In genomic region chr19:38699027-38699346, GRCh38 we compare ENCODE assay signal across 10 cellular contexts. TPM values are rescaled to one million over a fixed set of nuclear protein-coding genes. Genes with fewer than 3 reads are reported as not detected.
A peak's percentile ranks its signal among the peaks of the same experiment; 100 is the strongest.
DNase-seq lines count a peak whose midpoint lies in the region; ATAC-seq, FAIRE-seq and TF ChIP-seq lines count a peak whose summit lies in the region.
"Had no signal": no experiment of that assay in that cellular context is flagged by ENCODE, and none has a peak within 500 bp of the region (broad histone marks: within the 10 kb centered on the region; RNA-seq: fewer than 3 reads in every experiment).

No MANE protein-coding gene starts in this region.

- SMC1A ChIA-PET in GM12878 (lab: Charles Lee; ENCODE audit: uncharacterized antibody, unreplicated experiment): no interaction called here

- H3K4me1 ChIP-seq in GM12878 (ENCODE audit: control insufficient read depth, insufficient read depth, low read length) (peaks cover 34% of the 10 kb centered on the region), lower lobe of right lung (peaks cover 83% of the 10 kb centered on the region), thoracic aorta (ENCODE audit: control insufficient read depth in 1 of 2, low read depth in 2 of 2) (peaks cover 72 to 94% of the 10 kb centered on the region in 2 donors)

- 54% methylated on average over 7 of the region's 7 CpGs for WGBS in GM12878 (ENCODE audit: insufficient coverage, insufficient replicate concordance, low lambda C conversion rate, missing lambda C conversion rate)

- ATAC-seq in GM12878 (peak; percentile 63), lower lobe of right lung (no peak), thoracic aorta (ENCODE audit: insufficient number of reproducible peaks, low FRiP score, low read depth) (no peak), HG02885 (IDR thresholded peaks at IDR 0.05; ENCODE audit: poor library complexity, unreplicated experiment) (no peak)

- H3K27me3 ChIP-seq in GM12878 (replicated peaks in 1 of 2; ENCODE audit: control insufficient read depth in 2 of 2, insufficient read depth in 2 of 2, low read length in 1 of 2) (no peaks in the 10 kb centered on the region), lower lobe of right lung (ENCODE audit: low read depth) (no peaks in the 10 kb centered on the region), thoracic aorta (replicated peaks; ENCODE audit: insufficient read depth) (no peaks in the 10 kb centered on the region)

- BruUV-seq in GM12878 (replicated peaks; lab: Mats Ljungman, UMichigan): no TSS peak

- no peak overlapping the region for H3K4me2 ChIP-seq in GM12878 (ENCODE audit: control insufficient read depth, insufficient read depth)

- RAD21 ChIA-PET in GM12878 (lab: Charles Lee; ENCODE audit: unreplicated experiment): no interaction called here

- no peak overlapping the region for H3K27ac ChIP-seq in GM12878 (ENCODE audit: control insufficient read depth, insufficient read depth)
- peak overlapping the region; percentile 53 for H3K27ac ChIP-seq in lower lobe of right lung
- peak overlapping the region; percentile 97 to 100 for H3K27ac ChIP-seq in thoracic aorta
- H3K27ac ChIP-seq: WERI-Rb-1 had no signal

- H3K79me2 ChIP-seq in GM12878 (ENCODE audit: control insufficient read depth, insufficient read depth, low read length): peaks cover 25% of the 10 kb centered on the region

- peak; percentile 35 for DNase-seq in activated naive CD4-positive, alpha-beta T cell treated with Interleukin-2 at 50 U/mL for 16 hours
- DNase-seq in activated naive CD4-positive, alpha-beta T cell (lab: John Stamatoyannopoulos, UW): no peak
- no peak for DNase-seq in GM12878 (ENCODE audit: low read depth, low spot score)
- DNase-seq in lower lobe of right lung: no peak
- DNase-seq in thoracic aorta (ENCODE audit: low spot score): no peak
- no peak for DNase-seq in NCI-H526 treated with DMSO at 0.1 percent for 48 hours (lab: John Stamatoyannopoulos, UW)
- no peak for DNase-seq in cortex of kidney (lab: John Stamatoyannopoulos, UW)
- DNase-seq: NCI-H774, WERI-Rb-1 had no signal

- H3K9ac ChIP-seq in GM12878 (ENCODE audit: control insufficient read depth, insufficient read depth, low read length): no peak overlapping the region

- no peak for FAIRE-seq in GM12878 (lab: Jason Lieb, UNC)

- no peaks in the 10 kb centered on the region for H3K9me3 ChIP-seq in GM12878 (replicated peaks; ENCODE audit: control insufficient read depth, insufficient read depth, low read length)
- H3K9me3 ChIP-seq in lower lobe of right lung: no peaks in the 10 kb centered on the region
- no peaks in the 10 kb centered on the region for H3K9me3 ChIP-seq in thoracic aorta

- no peak for TF ChIP-seq POLR2A in GM12878 (IDR thresholded peaks at IDR 0.05; ENCODE audit: low read depth, low read length)

- CTCF ChIA-PET in GM12878 (lab: Yijun Ruan, JAX): interaction anchor here (1.1 kb wide), 1 partner anchor 17 kb away, joined by 3 read pairs; no protein-coding TSS in a partner anchor

- no peak for TF ChIP-seq RAD21 in GM12878 (IDR thresholded peaks at IDR 0.05; ENCODE audit: insufficient read depth, low read depth, low read length)

- POLR2A ChIA-PET in GM12878 (lab: Charles Lee): interaction anchor here (0.7 kb wide), 1 partner anchor 32 kb away, joined by 5 read pairs; no protein-coding TSS in a partner anchor

- H3K36me3 ChIP-seq in GM12878 (ENCODE audit: control insufficient read depth in 2 of 2, insufficient read depth in 2 of 2, low read length in 1 of 2) (peaks cover 29 to 41% of the 10 kb centered on the region in 2 experiments; a peak in 3 of 4 replicates), lower lobe of right lung (peaks cover 64% of the 10 kb centered on the region), thoracic aorta (peaks cover 33% of the 10 kb centered on the region)

- H4K20me1 ChIP-seq in GM12878 (ENCODE audit: control insufficient read depth, insufficient read depth): 0 out of 2 replicates have a peak, but pooled peaks cover 5% of the 10 kb centered on the region

- in situ Hi-C loops in GM12878 (cut with MboI): no loop called here

- TF ChIP-seq EP300 in GM12878 (IDR thresholded peaks at IDR 0.05; ENCODE audit: borderline replicate concordance in 1 of 2, control insufficient read depth in 1 of 2, low read depth in 2 of 2, low read length in 2 of 2): no peak

- intact Hi-C loops in GM12878 (cut with micrococcal nuclease; ENCODE audit: unreplicated experiment): no loop called here
- intact Hi-C loops in lower lobe of right lung (cut with DNase I): no loop called here

- H2AFZ ChIP-seq in GM12878 (ENCODE audit: control insufficient read depth, low read depth, low read length): no peak overlapping the region

- TF ChIP-seq CTCF in GM12878 (IDR thresholded peaks at IDR 0.05 in 2 of 3, conservative IDR thresholded peaks at IDR 0.05 in 1 of 3; ENCODE audit: control insufficient read depth in 2 of 3, extremely low read depth in 1 of 3, insufficient read depth in 1 of 3, low read depth in 3 of 3, low read length in 3 of 3) (no peak), lower lobe of right lung (IDR thresholded peaks at IDR 0.05) (no peak), thoracic aorta (IDR thresholded peaks at IDR 0.05) (no peak)

- no peak overlapping the region for H3K4me3 ChIP-seq in GM12878
- H3K4me3 ChIP-seq in lower lobe of right lung: no peak overlapping the region
- no peak overlapping the region for H3K4me3 ChIP-seq in thoracic aorta

TF ChIP-seq in GM12878, 131 proteins besides CTCF, POLR2A, EP300 and RAD21:
- TF ChIP-seq MYC (IDR thresholded peaks at IDR 0.05; ENCODE audit: insufficient read depth, insufficient read length, insufficient replicate concordance, low read length, severe bottlenecking) (no peak), EGR1 (IDR thresholded peaks at IDR 0.05; ENCODE audit: borderline replicate concordance in 1 of 2, low read depth in 2 of 2, low read length in 2 of 2) (peak in 1 of 2 experiments; percentile 90; a peak in 2 of 3 replicates), IKZF1 (conservative IDR thresholded peaks at IDR 0.05) (peak; percentile 32; the same call in 1 of the 2 replicates)

RNA-seq across cellular contexts. Expression of gene CAPN12, which starts 45.3 kb away (rescaled TPM):
- 9.3 and 10.9 TPM in 2 replicates for total RNA-seq in GM12878 (2013; cell fraction: nucleolus; rRNA removed)
- total RNA-seq in GM12878 (2014; rRNA removed) (2.8 and 4.1 TPM in 2 replicates), GM12878 (2014; rRNA removed; fragmentation: Illumina TruSeq; extraction: Trizol) (1.5 and 1.7 TPM in 2 replicates), GM12878 (2021) (3.0 and 5.1 TPM in 2 replicates), lower lobe of right lung (18.2 TPM), thoracic aorta (1 to 10 TPM in 1 of 2 donors, under 1 TPM in 1; 0.81 to 2.1 TPM)
- polyA plus RNA-seq in GM12878 (2011; ENCODE audit: low read depth): 4.9 TPM
- polyA plus RNA-seq in GM12878 (2011; rRNA removed) (1.7 and 2.0 TPM in 2 replicates), GM12878 (2014; fragmentation: Illumina TruSeq; extraction: Trizol) (2.7 and 3.1 TPM in 2 replicates), GM12878 (2014; fragmentation: Nextera tagmentation; extraction: Ambion mirVana) (1 to 10 TPM; 1.2 to 2.0 TPM), GM12878 (2014; rRNA removed) (4.6 and 7.3 TPM in 2 replicates), GM12878 (2016; fragmentation: Nextera tagmentation; extraction: Ambion mirVana) (1 to 10 TPM in 1 of 2 experiments, under 1 TPM in 1; 0.64 to 1.9 TPM)
- 2.8 and 3.4 TPM in 2 replicates for polyA plus RNA-seq in GM12878 (2011; cell fraction: cytosol; rRNA removed)
- 29.8 and 48.9 TPM in 2 replicates for polyA plus RNA-seq in GM12878 (2011; cell fraction: nucleus; rRNA removed)
- 8.1 and 12.4 TPM in 2 replicates for polyA plus RNA-seq in GM12878 (2012)
- 0.51 and 0.62 TPM in 2 replicates for polyA minus RNA-seq in GM12878 (2011; rRNA and poly(A)+ RNA removed)
- not detected in 2 replicates for polyA minus RNA-seq in GM12878 (2011; cell fraction: cytosol; rRNA and poly(A)+ RNA removed)
- 1.7 TPM in 2 replicates for polyA minus RNA-seq in GM12878 (2011; cell fraction: nucleus; rRNA and poly(A)+ RNA removed)

RNA-seq across cellular contexts. Expression of gene ACTN4, which starts 51.5 kb away (rescaled TPM):
- total RNA-seq in GM12878 (2013; cell fraction: nucleolus; rRNA removed): 94.9 and 116 TPM in 2 replicates
- total RNA-seq in GM12878 (2014; rRNA removed): 131 and 173 TPM in 2 replicates
- total RNA-seq in GM12878 (2014; rRNA removed; fragmentation: Illumina TruSeq; extraction: Trizol): 26.9 and 30.4 TPM in 2 replicates
- 278 and 293 TPM in 2 replicates for total RNA-seq in GM12878 (2021)
- 84.3 TPM for polyA plus RNA-seq in GM12878 (2011; ENCODE audit: low read depth)
- polyA plus RNA-seq in GM12878 (2011; rRNA removed): 40.0 and 127 TPM in 2 replicates
- polyA plus RNA-seq in GM12878 (2011; cell fraction: cytosol; rRNA removed): 71.1 and 76.5 TPM in 2 replicates
- polyA plus RNA-seq in GM12878 (2011; cell fraction: nucleus; rRNA removed): 300 and 637 TPM in 2 replicates
- 113 and 154 TPM in 2 replicates for polyA plus RNA-seq in GM12878 (2012)
- 99.2 and 135 TPM in 2 replicates for polyA plus RNA-seq in GM12878 (2014; fragmentation: Illumina TruSeq; extraction: Trizol)
- polyA plus RNA-seq in GM12878 (2014; fragmentation: Nextera tagmentation; extraction: Ambion mirVana): 1 to 10 TPM; 2.4 to 6.7 TPM
- polyA plus RNA-seq in GM12878 (2014; rRNA removed): 123 and 187 TPM in 2 replicates
- polyA plus RNA-seq in GM12878 (2016; fragmentation: Nextera tagmentation; extraction: Ambion mirVana): 10 to 100 TPM; 37.9 to 45.7 TPM
- 59.8 and 89.6 TPM in 2 replicates for polyA minus RNA-seq in GM12878 (2011; rRNA and poly(A)+ RNA removed)
- 39.3 and 47.6 TPM in 2 replicates for polyA minus RNA-seq in GM12878 (2011; cell fraction: cytosol; rRNA and poly(A)+ RNA removed)
- 27.4 and 67.4 TPM in 2 replicates for polyA minus RNA-seq in GM12878 (2011; cell fraction: nucleus; rRNA and poly(A)+ RNA removed)
- total RNA-seq in lower lobe of right lung: 454 TPM
- 1,000 to 10,000 TPM in 1 of 2 donors, 100 to 1,000 TPM in 1; 668 to 1,387 TPM for total RNA-seq in thoracic aorta
